In genomic region chr4:20015825-20016224, GRCh38 we compare ENCODE assay signal across 12 cellular contexts.
"Had no signal": no experiment of that assay in that cellular context is flagged by ENCODE, and none has a peak within 500 bp of the region (broad histone marks: within the 10 kb centered on the region; RNA-seq: fewer than 3 reads in every experiment).

No MANE protein-coding gene starts in this region.

- H3K27me3 ChIP-seq: gastroesophageal sphincter, neutrophil, right atrium auricular region had no signal

- H3K9me3 ChIP-seq: gastroesophageal sphincter, neutrophil, right atrium auricular region had no signal

- H3K4me2 ChIP-seq: smooth muscle cell had no signal

- H3K36me3 ChIP-seq: gastroesophageal sphincter, neutrophil, right atrium auricular region had no signal

- H3K4me1 ChIP-seq: right atrium auricular region had no signal

- H3K27me3 Mint-ChIP-seq: activated naive CD8-positive, alpha-beta T cell had no signal

- H3K27ac ChIP-seq: gastroesophageal sphincter, neutrophil, right atrium auricular region had no signal

- H3K27ac Mint-ChIP-seq: activated naive CD8-positive, alpha-beta T cell had no signal

- H3K36me3 Mint-ChIP-seq: activated naive CD8-positive, alpha-beta T cell had no signal

- H3K4me3 ChIP-seq: gastroesophageal sphincter, right atrium auricular region, smooth muscle cell had no signal

- ATAC-seq: activated T-cell treated with anti-CD3 and anti-CD28 coated beads, Interleukin-2, amount 50 U/mL, for 4 hours; gastroesophageal sphincter had no signal

- DNase-seq: activated CD4-positive, alpha-beta T cell treated with anti-CD3 and anti-CD28 coated beads for 1 hour; activated CD4-positive, alpha-beta T cell treated with anti-CD3 and anti-CD28 coated beads, Interleukin-2, amount 50 U/mL, for 48 hours; activated effector memory CD4-positive, alpha-beta T cell treated with anti-CD3 and anti-CD28 coated beads, Interleukin-2, amount 50 U/mL, for 16 hours; activated T-cell treated with anti-CD3 and anti-CD28 coated beads, Interleukin-2, amount 50 U/mL, for 4 hours; stimulated activated naive CD4-positive, alpha-beta T cell; substantia nigra; trophoblast cell had no signal

- H3K4me3 Mint-ChIP-seq: activated naive CD8-positive, alpha-beta T cell; activated T-cell treated with anti-CD3 and anti-CD28 coated beads, Interleukin-2, amount 50 U/mL, for 4 hours had no signal
